17 cellular contexts compared by ENCODE assay signal in genomic region chr16:30060354-30061194, GRCh38. TPM values are rescaled to one million over a fixed set of nuclear protein-coding genes. Genes with fewer than 3 reads are reported as not detected.
A peak's percentile ranks its signal among the peaks of the same experiment; 100 is the strongest.
DNase-seq lines count a peak whose midpoint lies in the region; ATAC-seq and TF ChIP-seq lines count a peak whose summit lies in the region.
"Had no signal": no experiment of that assay in that cellular context is flagged by ENCODE, and none has a peak within 500 bp of the region (broad histone marks: within the 10 kb centered on the region; RNA-seq: fewer than 3 reads in every experiment).

No MANE protein-coding gene starts in this region.

- H3K4me3 ChIP-seq in fibroblast of villous mesenchyme (ENCODE audit: low read depth, low read length) (no peak overlapping the region), psoas muscle (peak overlapping the region; percentile 13), spleen (no peak overlapping the region)
- H3K4me3 ChIP-seq: skin epidermis, vagina had no signal

- H3K36me3 ChIP-seq in psoas muscle (ENCODE audit: insufficient read depth in 1 of 2, low read depth in 1 of 2) (no peaks in the 10 kb centered on the region), spleen (no peaks in the 10 kb centered on the region)

- TF ChIP-seq CTCF in fibroblast of villous mesenchyme (IDR thresholded peaks at IDR 0.05; ENCODE audit: insufficient read depth, low read depth, low read length) (no peak), psoas muscle (IDR thresholded peaks at IDR 0.05) (no peak), spleen (IDR thresholded peaks at IDR 0.05 in 8 of 11, conservative IDR thresholded peaks at IDR 0.05 in 3 of 11) (no peak)

- 21 to 30% (median 21%) methylated on average over 6 of the region's 6 CpGs for WGBS in psoas muscle, 3 donors
- WGBS in spleen, 5 donors: 78 to 89% (median 86%) methylated on average over 5 to 6 of the region's 6 CpGs

- peak overlapping the region; percentile 99 for H3K27ac ChIP-seq in psoas muscle
- no peak overlapping the region for H3K27ac ChIP-seq in spleen
- H3K27ac ChIP-seq: skin epidermis, vagina had no signal

- no peaks in the 10 kb centered on the region for H3K9me3 ChIP-seq in psoas muscle
- no peaks in the 10 kb centered on the region for H3K9me3 ChIP-seq in spleen
- H3K9me3 ChIP-seq: vagina had no signal

- peak; percentile 33 to 60 (median 38) for ATAC-seq in psoas muscle
- ATAC-seq: CD8-positive, alpha-beta T cell had no signal

- H3K27me3 ChIP-seq in psoas muscle (ENCODE audit: insufficient read depth in 3 of 3, low read length in 2 of 3) (no peaks in the 10 kb centered on the region), spleen (replicated peaks in 1 of 7) (no peaks in the 10 kb centered on the region)
- H3K27me3 ChIP-seq: vagina had no signal

- intact Hi-C loops in psoas muscle (cut with DNase I) (loop anchor here in 1 of 2 donors (10.0 kb wide), 1 partner anchor 64 kb away; the partner anchor contains the start of gene MAPK3), spleen (cut with DNase I; ENCODE audit: low total_unique reads) (no loop called here)

- DNase-seq in DMS79 treated with DMSO at 0.1 percent for 48 hours (lab: John Stamatoyannopoulos, UW) (peak; percentile 95), NCI-H2171 (lab: John Stamatoyannopoulos, UW) (peak; percentile 39), fibroblast of villous mesenchyme (ENCODE audit: low read depth) (peak; percentile 37), psoas muscle (peak; percentile 73 to 91), DMS114 treated with DMSO at 0.1 percent for 48 hours (lab: John Stamatoyannopoulos, UW; ENCODE audit: unreplicated experiment) (no peak), DMS 273 treated with DMSO at 0.1 percent for 48 hours (lab: John Stamatoyannopoulos, UW) (no peak), spleen (no peak)
- DNase-seq: activated CD8-positive, alpha-beta memory T cell treated with anti-CD3 and anti-CD28 coated beads, Interleukin-2, amount 50 U/mL, for 48 hours; activated naive CD4-positive, alpha-beta T cell treated with anti-CD3 and anti-CD28 coated beads, Interleukin-2, amount 50 U/mL, for 16 hours; CD8-positive, alpha-beta T cell; effector CD4-positive, alpha-beta T cell; stimulated activated naive CD4-positive, alpha-beta T cell had no signal

- TF ChIP-seq POLR2A in spleen (IDR thresholded peaks at IDR 0.05): no peak

- peaks cover 31% of the 10 kb centered on the region for H3K4me1 ChIP-seq in psoas muscle
- peaks cover 8 to 24% (median 15%) of the 10 kb centered on the region in 6 donors for H3K4me1 ChIP-seq in spleen

RNA-seq across cellular contexts. Expression of gene ALDOA, which starts 5.0 kb away (rescaled TPM):
- total RNA-seq in fibroblast of villous mesenchyme (545 and 622 TPM in 2 replicates), psoas muscle (1,000 to 10,000 TPM; 5,088 to 7,531 (median 6,001) TPM), spleen (100 to 1,000 TPM; 579 to 880 (median 622) TPM)
- polyA plus RNA-seq in psoas muscle (over 10,000 TPM in 1 of 3 donors, 1,000 to 10,000 TPM in 2; 4,532 to 12,458 (median 6,880) TPM), spleen (100 to 1,000 TPM; 424 to 551 (median 496) TPM)

RNA-seq across cellular contexts. Expression of gene PPP4C, which starts 15.2 kb away (rescaled TPM):
- total RNA-seq in fibroblast of villous mesenchyme (196 and 209 TPM in 2 replicates), psoas muscle (10 to 100 TPM; 38.1 to 64.5 (median 58.5) TPM), spleen (10 to 100 TPM; 43.9 to 88.6 (median 74.8) TPM)
- polyA plus RNA-seq in psoas muscle (100 to 1,000 TPM in 2 of 3 donors, 10 to 100 TPM in 1; 79.1 to 172 (median 130) TPM), spleen (100 to 1,000 TPM in 1 of 3 donors, 10 to 100 TPM in 2; 73.0 to 128 (median 91.1) TPM)

RNA-seq across cellular contexts. Expression of gene TLCD3B, which starts 29.5 kb away (rescaled TPM):
- total RNA-seq in fibroblast of villous mesenchyme (0.32 TPM in 1 of 2 replicates, not detected in the other), psoas muscle (1 to 10 TPM in 1 of 4 donors, under 1 TPM in 3; 0.17 to 1.9 (median 0.23) TPM), spleen (not detected)
- polyA plus RNA-seq in psoas muscle (under 1 TPM; 0.13 to 0.62 (median 0.17) TPM), spleen (under 1 TPM in 2 of 3 donors, not detected in 1; 0.09 to 0.10 TPM)
- total RNA-seq: lower leg skin had no signal

RNA-seq across cellular contexts. Expression of gene TBX6, which starts 31.1 kb away (rescaled TPM):
- total RNA-seq in fibroblast of villous mesenchyme (0.32 and 0.43 TPM in 2 replicates), psoas muscle (1 to 10 TPM in 1 of 4 donors, under 1 TPM in 3; 0.32 to 1.0 (median 0.51) TPM), spleen (1 to 10 TPM in 5 of 7 donors, under 1 TPM in 1, not detected in 1; 0.66 to 3.4 (median 2.2) TPM)
- polyA plus RNA-seq in psoas muscle (1 to 10 TPM in 2 of 3 donors, under 1 TPM in 1; 0.76 to 1.6 (median 1.5) TPM), spleen (1 to 10 TPM; 1.4 to 2.2 (median 1.6) TPM)
- total RNA-seq: G401 had no signal
- polyA plus RNA-seq: neural cell had no signal

RNA-seq across cellular contexts. Expression of gene YPEL3, which starts 35.4 kb away (rescaled TPM):
- 8.6 and 14.5 TPM in 2 replicates for total RNA-seq in fibroblast of villous mesenchyme
- total RNA-seq in psoas muscle: 100 to 1,000 TPM in 1 of 4 donors, 10 to 100 TPM in 3; 47.1 to 156 (median 60.2) TPM
- 10 to 100 TPM; 24.8 to 96.2 (median 81.4) TPM for polyA plus RNA-seq in psoas muscle
- total RNA-seq in spleen: 100 to 1,000 TPM; 108 to 208 (median 127) TPM
- 100 to 1,000 TPM; 152 to 234 (median 223) TPM for polyA plus RNA-seq in spleen
- total RNA-seq: G401 had no signal

Comparison
In these comparisons a context has a peak if more than half of its experiments do, and no peak if none do; other contexts are left out.
1. DNase-seq: peak in DMS79 treated with DMSO at 0.1 percent for 48 hours (single experiment), NCI-H2171 (single experiment), fibroblast of villous mesenchyme (single experiment) and psoas muscle (2 of 2); none in DMS114 treated with DMSO at 0.1 percent for 48 hours (single experiment), DMS 273 treated with DMSO at 0.1 percent for 48 hours (single experiment) and spleen (single experiment).